Comparison of ENCODE assay signal across 8 cellular contexts in the genomic region with DNA sequence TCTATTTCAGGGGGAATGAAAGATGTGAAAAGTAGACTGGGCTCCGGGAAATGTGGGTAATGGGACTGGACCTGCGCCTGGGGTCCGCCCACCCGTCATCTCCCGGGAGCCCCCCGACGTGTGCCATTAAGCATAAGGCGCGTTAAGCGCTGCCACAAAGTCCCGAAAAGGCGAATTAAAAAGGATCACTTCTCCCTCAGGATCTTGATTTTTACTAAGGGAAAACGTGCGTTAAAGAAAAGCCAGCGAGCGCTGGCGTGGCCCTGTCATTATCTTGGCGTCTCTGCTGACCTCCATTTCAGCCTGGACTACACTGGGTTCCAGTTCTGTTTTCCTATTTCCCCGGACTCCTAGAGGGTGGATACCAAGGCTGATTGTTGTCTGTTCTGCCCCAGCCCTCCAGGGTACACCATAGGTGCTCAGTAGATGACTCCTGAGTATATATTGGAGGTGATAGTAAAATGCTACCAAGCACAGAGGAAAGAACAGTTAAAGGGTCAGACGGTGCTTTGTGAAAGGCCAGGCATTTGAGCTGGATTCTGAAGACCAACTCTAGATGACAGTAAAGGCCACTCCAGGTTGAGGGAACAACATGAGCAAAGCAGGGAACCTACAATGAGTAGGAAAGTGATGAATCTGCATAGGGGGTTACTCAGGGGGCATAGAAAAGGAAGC.
DNase-seq lines count a peak whose midpoint lies in the region; ATAC-seq lines count a peak whose summit lies in the region.

No MANE protein-coding gene starts in this region.

- peak overlapping the region; percentile 81 for H3K27ac Mint-ChIP-seq in activated CD4-positive, alpha-beta T cell treated with anti-CD3 and anti-CD28 coated beads, Interleukin-2, amount 10 ng/mL, durations not matched to agents 24 days and 14 days
- peak overlapping the region; percentile 91 for H3K27ac Mint-ChIP-seq in stimulated activated memory B cell treated with anti-CD40 and anti-IgM and Interleukin-4, amounts not matched to agents 10 μg/mL and 1 μg/mL and 100 μg/mL, for 72 hours

- H3K27ac ChIP-seq in caudate nucleus (ENCODE audit: low read depth, low read length): peak overlapping the region; percentile 93

- no peaks in the 10 kb centered on the region for H3K36me3 Mint-ChIP-seq in activated CD4-positive, alpha-beta T cell treated with anti-CD3 and anti-CD28 coated beads, Interleukin-2, amount 10 ng/mL, durations not matched to agents 24 days and 14 days (ENCODE audit: low read depth)
- no peaks in the 10 kb centered on the region for H3K36me3 Mint-ChIP-seq in stimulated activated memory B cell treated with anti-CD40 and anti-IgM and Interleukin-4, amounts not matched to agents 10 μg/mL and 1 μg/mL and 100 μg/mL, for 72 hours

- no peak for ATAC-seq in stimulated activated memory B cell treated with anti-CD40 and anti-IgM and Interleukin-4, amounts not matched to agents 10 μg/mL and 1 μg/mL and 100 μg/mL, for 72 hours
- no peak for ATAC-seq in GM21447 (IDR thresholded peaks at IDR 0.05; ENCODE audit: unreplicated experiment)
- no peak for ATAC-seq in HG03571 (IDR thresholded peaks at IDR 0.05; ENCODE audit: unreplicated experiment)

- intact Hi-C loops in activated CD4-positive, alpha-beta T cell treated with anti-CD3 and anti-CD28 coated beads, Interleukin-2, amount 10 ng/mL, durations not matched to agents 24 days and 14 days (cut with micrococcal nuclease): loop anchor here (1.0 to 10.0 kb wide), 4 partner anchors 88 to 1956 kb away; partner anchors contain the start of genes SCAF8 and TFB1M

- H3K4me1 Mint-ChIP-seq in activated CD4-positive, alpha-beta T cell treated with anti-CD3 and anti-CD28 coated beads, Interleukin-2, amount 10 ng/mL, durations not matched to agents 24 days and 14 days: peaks cover 20% of the 10 kb centered on the region
- H3K4me1 Mint-ChIP-seq in stimulated activated memory B cell treated with anti-CD40 and anti-IgM and Interleukin-4, amounts not matched to agents 10 μg/mL and 1 μg/mL and 100 μg/mL, for 72 hours: peaks cover 55% of the 10 kb centered on the region

- H3K27me3 Mint-ChIP-seq in activated CD4-positive, alpha-beta T cell treated with anti-CD3 and anti-CD28 coated beads, Interleukin-2, amount 10 ng/mL, durations not matched to agents 24 days and 14 days: peaks cover 11% of the 10 kb centered on the region
- H3K27me3 Mint-ChIP-seq in stimulated activated memory B cell treated with anti-CD40 and anti-IgM and Interleukin-4, amounts not matched to agents 10 μg/mL and 1 μg/mL and 100 μg/mL, for 72 hours: no peaks in the 10 kb centered on the region

- peak overlapping the region; percentile 79 for H3K4me3 Mint-ChIP-seq in activated CD4-positive, alpha-beta T cell treated with anti-CD3 and anti-CD28 coated beads, Interleukin-2, amount 10 ng/mL, durations not matched to agents 24 days and 14 days
- H3K4me3 Mint-ChIP-seq in stimulated activated memory B cell treated with anti-CD40 and anti-IgM and Interleukin-4, amounts not matched to agents 10 μg/mL and 1 μg/mL and 100 μg/mL, for 72 hours: peak overlapping the region; percentile 77

- no peaks in the 10 kb centered on the region for H3K9me3 Mint-ChIP-seq in activated CD4-positive, alpha-beta T cell treated with anti-CD3 and anti-CD28 coated beads, Interleukin-2, amount 10 ng/mL, durations not matched to agents 24 days and 14 days
- no peaks in the 10 kb centered on the region for H3K9me3 Mint-ChIP-seq in stimulated activated memory B cell treated with anti-CD40 and anti-IgM and Interleukin-4, amounts not matched to agents 10 μg/mL and 1 μg/mL and 100 μg/mL, for 72 hours

- DNase-seq in activated CD4-positive, alpha-beta T cell treated with anti-CD3 and anti-CD28 coated beads, Interleukin-2, amount 10 ng/mL, durations not matched to agents 24 days and 14 days: peak; percentile 62
- DNase-seq in activated CD4-positive, alpha-beta T cell treated with anti-CD3 and anti-CD28 coated beads for 48 hours: no peak
- peak; percentile 58 for DNase-seq in NCI-H82 (lab: John Stamatoyannopoulos, UW)
- peak in 29 of 61 donors; percentile 15 to 74 (median 44) for DNase-seq in caudate nucleus (lab: John Stamatoyannopoulos, UW)
- DNase-seq in islet precursor cell: peak; percentile 77
